In genomic region chr4:71187399-71188196, GRCh38 we compare ENCODE assay signal across 8 cellular contexts.
A peak's percentile ranks its signal among the peaks of the same experiment; 100 is the strongest.
DNase-seq lines count a peak whose midpoint lies in the region; ATAC-seq, FAIRE-seq and TF ChIP-seq lines count a peak whose summit lies in the region.

No MANE protein-coding gene starts in this region.

- H3K4me3 ChIP-seq in BLaER1, result peak overlapping the region; percentile 70
- peak overlapping the region; percentile 64 to 76 (median 66) for H3K4me3 ChIP-seq in breast epithelium
- H3K4me3 ChIP-seq in kidney (ENCODE audit: low read length in 2 of 2), result peak overlapping the region; percentile 54 to 59

- peak; percentile 9 for DNase-seq in RKO (ENCODE audit: low spot score)
- DNase-seq in breast epithelium (ENCODE audit: low spot score in 2 of 2), result no peak
- peak; percentile 69 for DNase-seq in kidney
- peak; percentile 37 for DNase-seq in stimulated activated CD4-positive, alpha-beta T cell treated with anti-CD3 and anti-CD28 coated beads, Interleukin-15, amount 100 ng/mL, for 24 hours
- DNase-seq in NOMO-1 treated with DMSO at 0.1 percent for 48 hours (lab: John Stamatoyannopoulos, UW; ENCODE audit: unreplicated experiment), result no peak

- H3K27me3 ChIP-seq in BLaER1 (peaks cover 54% of the 10 kb centered on the region), breast epithelium (peaks cover 0 to 3% of the 10 kb centered on the region in 2 donors)

- 0 out of 2 replicates have a peak, but pooled peaks cover 6% of the 10 kb centered on the region for H4K20me1 ChIP-seq in BLaER1

- ATAC-seq in GM21576 (IDR thresholded peaks at IDR 0.05; ENCODE audit: unreplicated experiment) (peak; percentile 16), GM21515 (IDR thresholded peaks at IDR 0.05; ENCODE audit: unreplicated experiment) (no peak)

- peaks cover 8% of the 10 kb centered on the region; the same call in 1 of the 2 replicates for H3K9me3 ChIP-seq in BLaER1
- H3K9me3 ChIP-seq in breast epithelium, result no peaks in the 10 kb centered on the region
- H3K9me3 ChIP-seq in kidney (ENCODE audit: control insufficient read depth in 1 of 2, low read length in 2 of 2), result no peaks in the 10 kb centered on the region

- H3K27ac ChIP-seq in BLaER1, result no peak overlapping the region
- H3K27ac ChIP-seq in breast epithelium, result peak overlapping the region in 1 of 2 donors; percentile 16
- peak overlapping the region in 1 of 2 donors; percentile 18 for H3K27ac ChIP-seq in kidney (ENCODE audit: low read depth in 2 of 2, low read length in 2 of 2)

- H3K36me3 ChIP-seq in BLaER1, result no peaks in the 10 kb centered on the region
- no peaks in the 10 kb centered on the region for H3K36me3 ChIP-seq in breast epithelium
- no peaks in the 10 kb centered on the region for H3K36me3 ChIP-seq in kidney (ENCODE audit: control insufficient read depth in 1 of 2, insufficient read depth in 2 of 2, low read length in 2 of 2)

- H3K4me2 ChIP-seq in BLaER1, result peak overlapping the region; percentile 92

- peak overlapping the region; percentile 45 for H3K9ac ChIP-seq in BLaER1
- H3K9ac ChIP-seq in kidney (ENCODE audit: low read length in 2 of 2), result peak overlapping the region in 1 of 2 donors; percentile 21

- FAIRE-seq in kidney (lab: Jason Lieb, UNC), result no peak

- TF ChIP-seq POLR2A in breast epithelium (IDR thresholded peaks at IDR 0.05), result no peak

- H3K4me1 ChIP-seq in BLaER1 (peaks cover 9% of the 10 kb centered on the region; the same call in 1 of the 2 replicates), breast epithelium (no peaks in the 10 kb centered on the region), kidney (ENCODE audit: control insufficient read depth in 1 of 2, insufficient read depth in 1 of 2, low read depth in 1 of 2, low read length in 2 of 2) (peaks cover 5 to 8% of the 10 kb centered on the region in 2 donors)

- intact Hi-C loops in breast epithelium (cut with DNase I; ENCODE audit: low total_unique reads), result no loop called here
- intact Hi-C loops in kidney (cut with DNase I), result no loop called here

- TF ChIP-seq CTCF in breast epithelium (IDR thresholded peaks at IDR 0.05), result no peak
- TF ChIP-seq CTCF in kidney (IDR thresholded peaks at IDR 0.05; ENCODE audit: borderline replicate concordance, extremely low read depth, insufficient read depth), result no peak

Comparison
In these comparisons a context has a peak if more than half of its experiments do, and no peak if none do; other contexts are left out.
1. DNase-seq: peak in RKO (single experiment), kidney (single experiment) and stimulated activated CD4-positive, alpha-beta T cell treated with anti-CD3 and anti-CD28 coated beads, Interleukin-15, amount 100 ng/mL, for 24 hours (single experiment); none in breast epithelium (0 of 2) and NOMO-1 treated with DMSO at 0.1 percent for 48 hours (single experiment).
2. Peak in every context shown above with its lines, with median percentiles within 50 percentile points of each other: H3K4me3 ChIP-seq.